ENCODE assay signal across 10 cellular contexts in genomic region chr3:46966811-46967210, GRCh38. TPM values are rescaled to one million over a fixed set of nuclear protein-coding genes. Genes with fewer than 3 reads are reported as not detected.
DNase-seq lines count a peak whose midpoint lies in the region; ATAC-seq and TF ChIP-seq lines count a peak whose summit lies in the region.
"Had no signal": no experiment of that assay in that cellular context is flagged by ENCODE, and none has a peak within 500 bp of the region (broad histone marks: within the 10 kb centered on the region; RNA-seq: fewer than 3 reads in every experiment).

No MANE protein-coding gene starts in this region.

- intact Hi-C loops in breast epithelium (cut with DNase I; ENCODE audit: low total_unique reads) (loop anchor here (2.0 kb wide), 1 partner anchor 26 kb away; no protein-coding TSS in a partner anchor), MCF 10A (cut with micrococcal nuclease) (no loop called here), vagina (cut with DNase I) (no loop called here), left cardiac atrium (cut with DNase I) (no loop called here)
- intact Hi-C loops in activated T-helper 1 cell treated with anti-CD3 and anti-CD28 coated beads, Interleukin-12 subunit alpha, Interleukin-12 subunit beta, Interleukin-2, Interleukin-4 antibody, amounts not matched to agents 30 ng/mL and 10 ng/mL and 1 ng/mL, durations not matched to agents 14 hours and 24 hours and 36 hours (cut with micrococcal nuclease): no loop called here

- H3K27me3 ChIP-seq in breast epithelium (no peaks in the 10 kb centered on the region), vagina (no peaks in the 10 kb centered on the region)
- H3K27me3 ChIP-seq: BLaER1 had no signal

- H3K9me3 ChIP-seq in breast epithelium (no peaks in the 10 kb centered on the region), vagina (no peaks in the 10 kb centered on the region)

- H3K36me3 Mint-ChIP-seq in MCF 10A (ENCODE audit: insufficient read depth, unreplicated experiment) (peaks cover 28% of the 10 kb centered on the region), memory B cell (peaks cover 15% of the 10 kb centered on the region)
- H3K36me3 Mint-ChIP-seq in activated T-helper 1 cell treated with anti-CD3 and anti-CD28 coated beads, Interleukin-12 subunit alpha, Interleukin-12 subunit beta, Interleukin-2, Interleukin-4 antibody, amounts not matched to agents 30 ng/mL and 10 ng/mL and 1 ng/mL, durations not matched to agents 14 hours and 24 hours and 36 hours (ENCODE audit: low read depth): peaks cover 23% of the 10 kb centered on the region

- H3K4me3 ChIP-seq in breast epithelium (no peak overlapping the region), vagina (no peak overlapping the region)
- H3K4me3 ChIP-seq: BLaER1 had no signal

- POLR2A ChIA-PET in MCF 10A (lab: Yijun Ruan, JAX): interaction anchor here (1.8 kb wide), 1 partner anchor 19 kb away, joined by 5 read pairs; no protein-coding TSS in a partner anchor

- H3K4me1 Mint-ChIP-seq in MCF 10A (ENCODE audit: insufficient read depth, unreplicated experiment) (peaks cover 30% of the 10 kb centered on the region), memory B cell (peaks cover 56% of the 10 kb centered on the region)
- peaks cover 61% of the 10 kb centered on the region for H3K4me1 Mint-ChIP-seq in activated T-helper 1 cell treated with anti-CD3 and anti-CD28 coated beads, Interleukin-12 subunit alpha, Interleukin-12 subunit beta, Interleukin-2, Interleukin-4 antibody, amounts not matched to agents 30 ng/mL and 10 ng/mL and 1 ng/mL, durations not matched to agents 14 hours and 24 hours and 36 hours (ENCODE audit: low read depth)

- peaks cover 8 to 28% of the 10 kb centered on the region in 2 donors for H3K4me1 ChIP-seq in breast epithelium
- H3K4me1 ChIP-seq in vagina: peaks cover 70% of the 10 kb centered on the region

- BruUV-seq in MCF 10A (replicated peaks; lab: Mats Ljungman, UMichigan): no TSS peak

- DNase-seq in breast epithelium (ENCODE audit: low spot score in 2 of 2): no peak
- no peak for DNase-seq in MCF 10A (ENCODE audit: unreplicated experiment)
- DNase-seq in activated T-helper 1 cell treated with anti-CD3 and anti-CD28 coated beads, Interleukin-12 subunit alpha, Interleukin-12 subunit beta, Interleukin-2, Interleukin-4 antibody, amounts not matched to agents 30 ng/mL and 10 ng/mL and 1 ng/mL, durations not matched to agents 14 hours and 24 hours and 36 hours (ENCODE audit: low spot score): no peak
- DNase-seq in memory B cell (ENCODE audit: low spot score in 2 of 2): no peak
- DNase-seq in vagina (ENCODE audit: extremely low spot score in 2 of 2): no peak
- no peak for DNase-seq in SK-N-DZ (ENCODE audit: low spot score)
- no peak for DNase-seq in left cardiac atrium
- DNase-seq: head of caudate nucleus had no signal

- no peaks in the 10 kb centered on the region for H3K27me3 Mint-ChIP-seq in MCF 10A (ENCODE audit: insufficient read depth, unreplicated experiment)
- no peaks in the 10 kb centered on the region for H3K27me3 Mint-ChIP-seq in activated T-helper 1 cell treated with anti-CD3 and anti-CD28 coated beads, Interleukin-12 subunit alpha, Interleukin-12 subunit beta, Interleukin-2, Interleukin-4 antibody, amounts not matched to agents 30 ng/mL and 10 ng/mL and 1 ng/mL, durations not matched to agents 14 hours and 24 hours and 36 hours (ENCODE audit: insufficient read depth)
- no peaks in the 10 kb centered on the region for H3K27me3 Mint-ChIP-seq in memory B cell

- peak; percentile 26 for ATAC-seq in memory B cell (ENCODE audit: low read depth)
- no peak for ATAC-seq in GM18907 (IDR thresholded peaks at IDR 0.05; ENCODE audit: unreplicated experiment)
- ATAC-seq in left cardiac atrium: no peak

- H3K9me3 Mint-ChIP-seq in MCF 10A (ENCODE audit: unreplicated experiment) (no peaks in the 10 kb centered on the region), memory B cell (no peaks in the 10 kb centered on the region)
- H3K9me3 Mint-ChIP-seq in activated T-helper 1 cell treated with anti-CD3 and anti-CD28 coated beads, Interleukin-12 subunit alpha, Interleukin-12 subunit beta, Interleukin-2, Interleukin-4 antibody, amounts not matched to agents 30 ng/mL and 10 ng/mL and 1 ng/mL, durations not matched to agents 14 hours and 24 hours and 36 hours: no peaks in the 10 kb centered on the region

- H3K36me3 ChIP-seq in breast epithelium (no peaks in the 10 kb centered on the region), vagina (no peaks in the 10 kb centered on the region)

- CTCF ChIA-PET in MCF 10A (lab: Yijun Ruan, JAX): interaction anchor here (0.6 kb wide), 1 partner anchor 415 kb away, joined by 3 read pairs; no protein-coding TSS in a partner anchor

- no peak overlapping the region for H3K27ac Mint-ChIP-seq in MCF 10A (ENCODE audit: low read depth, unreplicated experiment)
- H3K27ac Mint-ChIP-seq in activated T-helper 1 cell treated with anti-CD3 and anti-CD28 coated beads, Interleukin-12 subunit alpha, Interleukin-12 subunit beta, Interleukin-2, Interleukin-4 antibody, amounts not matched to agents 30 ng/mL and 10 ng/mL and 1 ng/mL, durations not matched to agents 14 hours and 24 hours and 36 hours: peak overlapping the region; percentile 34
- H3K27ac Mint-ChIP-seq in memory B cell: peak overlapping the region; percentile 61

- TF ChIP-seq POLR2A in breast epithelium (IDR thresholded peaks at IDR 0.05) (no peak), vagina (IDR thresholded peaks at IDR 0.05) (no peak)

- H3K4me3 Mint-ChIP-seq in MCF 10A (ENCODE audit: unreplicated experiment): no peak overlapping the region
- no peak overlapping the region for H3K4me3 Mint-ChIP-seq in activated T-helper 1 cell treated with anti-CD3 and anti-CD28 coated beads, Interleukin-12 subunit alpha, Interleukin-12 subunit beta, Interleukin-2, Interleukin-4 antibody, amounts not matched to agents 30 ng/mL and 10 ng/mL and 1 ng/mL, durations not matched to agents 14 hours and 24 hours and 36 hours
- peak overlapping the region; percentile 37 for H3K4me3 Mint-ChIP-seq in memory B cell

- H3K27ac ChIP-seq in breast epithelium: peak overlapping the region; percentile 48 to 50
- H3K27ac ChIP-seq in vagina: peak overlapping the region; percentile 14
- H3K27ac ChIP-seq: BLaER1 had no signal

- TF ChIP-seq CTCF in breast epithelium (IDR thresholded peaks at IDR 0.05): no peak
- no peak for TF ChIP-seq CTCF in MCF 10A (IDR thresholded peaks at IDR 0.05; ENCODE audit: unreplicated experiment)
- no peak for TF ChIP-seq CTCF in vagina (IDR thresholded peaks at IDR 0.05)

RNA-seq across cellular contexts. Expression of gene CCDC12, which starts 9.7 kb away (rescaled TPM):
- total RNA-seq in breast epithelium (10 to 100 TPM; 27.0 to 50.2 (median 43.9) TPM), MCF 10A (2022) (43.9 and 45.9 TPM in 2 replicates), vagina (55.5 TPM), left cardiac atrium (10 to 100 TPM; 24.2 to 38.4 TPM)
- total RNA-seq in activated T-helper 1 cell treated with anti-CD3 and anti-CD28 coated beads, Interleukin-12 subunit alpha, Interleukin-12 subunit beta, Interleukin-2, Interleukin-4 antibody, amounts not matched to agents 30 ng/mL and 10 ng/mL and 1 ng/mL, durations not matched to agents 14 hours and 24 hours and 36 hours: 68.7 and 69.1 TPM in 2 replicates
- 35.9 and 41.7 TPM in 2 replicates for polyA plus RNA-seq in SK-N-DZ (2014; cell fraction: cytosol; rRNA removed)
- 17.9 and 25.1 TPM in 2 replicates for polyA plus RNA-seq in SK-N-DZ (2014; cell fraction: nucleus; rRNA removed)

RNA-seq across cellular contexts. Expression of gene NBEAL2, which starts 12.7 kb away (rescaled TPM):
- total RNA-seq in breast epithelium (10 to 100 TPM; 16.8 to 58.3 (median 54.4) TPM), MCF 10A (2022) (14.2 and 20.2 TPM in 2 replicates), vagina (227 TPM), left cardiac atrium (10 to 100 TPM; 17.1 to 23.9 TPM)
- total RNA-seq in activated T-helper 1 cell treated with anti-CD3 and anti-CD28 coated beads, Interleukin-12 subunit alpha, Interleukin-12 subunit beta, Interleukin-2, Interleukin-4 antibody, amounts not matched to agents 30 ng/mL and 10 ng/mL and 1 ng/mL, durations not matched to agents 14 hours and 24 hours and 36 hours: 118 and 119 TPM in 2 replicates
- 16.6 and 28.4 TPM in 2 replicates for polyA plus RNA-seq in SK-N-DZ (2014; cell fraction: cytosol; rRNA removed)
- 172 and 188 TPM in 2 replicates for polyA plus RNA-seq in SK-N-DZ (2014; cell fraction: nucleus; rRNA removed)
